11 cellular contexts compared by ENCODE assay signal in genomic region chr16:81600275-81600674, GRCh38.
DNase-seq lines count a peak whose midpoint lies in the region; ATAC-seq and TF ChIP-seq lines count a peak whose summit lies in the region.
"Had no signal": no experiment of that assay in that cellular context is flagged by ENCODE, and none has a peak within 500 bp of the region (broad histone marks: within the 10 kb centered on the region; RNA-seq: fewer than 3 reads in every experiment).

No MANE protein-coding gene starts in this region.

- no peak overlapping the region for H3K4me3 ChIP-seq in astrocyte of the spinal cord (ENCODE audit: low read depth, low read length)
- H3K4me3 ChIP-seq: GM12878, HAP-1 had no signal

- in situ Hi-C loops in astrocyte of the spinal cord (cut with HindIII; ENCODE audit: low sequenced_read_pairs), result no loop called here

- H3K27me3 Mint-ChIP-seq in type B pancreatic cell, result no peaks in the 10 kb centered on the region

- no peaks in the 10 kb centered on the region for H3K36me3 Mint-ChIP-seq in type B pancreatic cell

- ATAC-seq in GM21717 (IDR thresholded peaks at IDR 0.05; ENCODE audit: unreplicated experiment), result no peak
- ATAC-seq: GM12878 had no signal

- H3K4me3 Mint-ChIP-seq in type B pancreatic cell, result peak overlapping the region; percentile 64

- TF ChIP-seq CTCF in astrocyte of the spinal cord (IDR thresholded peaks at IDR 0.05; ENCODE audit: low read depth, low read length), result no peak
- no peak for TF ChIP-seq CTCF in type B pancreatic cell (conservative IDR thresholded peaks at IDR 0.05)

- peak overlapping the region; percentile 94 for H3K27ac Mint-ChIP-seq in type B pancreatic cell

- peaks cover 4% of the 10 kb centered on the region for H3K9me3 Mint-ChIP-seq in type B pancreatic cell

- peaks cover 39% of the 10 kb centered on the region for H3K4me1 Mint-ChIP-seq in type B pancreatic cell (ENCODE audit: unreplicated experiment)

- peak; percentile 49 for DNase-seq in DMS53 (lab: John Stamatoyannopoulos, UW)
- DNase-seq in DMS53 treated with DMSO at 0.1 percent for 48 hours (lab: John Stamatoyannopoulos, UW; ENCODE audit: unreplicated experiment), result no peak
- peak; percentile 39 for DNase-seq in astrocyte of the spinal cord (ENCODE audit: low read depth, low spot score)
- DNase-seq in foreskin melanocyte, result peak; percentile 82
- no peak for DNase-seq in type B pancreatic cell (ENCODE audit: extremely low spot score, unreplicated experiment)
- no peak for DNase-seq in NCI-H526 (lab: John Stamatoyannopoulos, UW)
- DNase-seq in nucleus accumbens (lab: John Stamatoyannopoulos, UW), result no peak
- DNase-seq: dorsolateral prefrontal cortex had no signal

Comparison
In these comparisons a context has a peak if more than half of its experiments do, and no peak if none do; other contexts are left out.
1. DNase-seq: peak in DMS53 (single experiment), astrocyte of the spinal cord (single experiment) and foreskin melanocyte (single experiment); none in DMS53 treated with DMSO at 0.1 percent for 48 hours (single experiment), type B pancreatic cell (single experiment), NCI-H526 (0 of 2) and nucleus accumbens (0 of 56).